8 cellular contexts compared by ENCODE assay signal in genomic region chr19:12766051-12766521, GRCh38. TPM values are rescaled to one million over a fixed set of nuclear protein-coding genes. Genes with fewer than 3 reads are reported as not detected.
A peak's percentile ranks its signal among the peaks of the same experiment; 100 is the strongest.
DNase-seq lines count a peak whose midpoint lies in the region; ATAC-seq and TF ChIP-seq lines count a peak whose summit lies in the region.

No MANE protein-coding gene starts in this region.

- ATAC-seq in right cardiac atrium (peak; percentile 86 to 91), gastrocnemius medialis (peak; percentile 85 to 88), HG02610 (IDR thresholded peaks at IDR 0.05; ENCODE audit: unreplicated experiment) (no peak)

- in situ Hi-C loops in gastrocnemius medialis (cut with MboI; ENCODE audit: low sequenced_read_pairs in 4 of 4), result loop anchor here in 3 of 4 donors (5.0 to 10.0 kb wide), 2 partner anchors 79 to 81 kb away; no protein-coding TSS in a partner anchor

- no peak overlapping the region for H3K9ac ChIP-seq in OCI-LY3 (ENCODE audit: low read length)

- no peak overlapping the region for H3K27ac ChIP-seq in OCI-LY3 (ENCODE audit: low read length)
- H3K27ac ChIP-seq in right cardiac atrium (ENCODE audit: low read length), result no peak overlapping the region
- H3K27ac ChIP-seq in gastrocnemius medialis, result peak overlapping the region; percentile 60 to 76 (median 67)

- intact Hi-C loops in right cardiac atrium (cut with DNase I), result loop anchor here in 3 of 4 donors (2.0 to 5.0 kb wide), 3 partner anchors 36 to 81 kb away; partner anchors contain the start of genes PRDX2 (in 3 of the 3) and THSD8 (in 3 of the 3)
- intact Hi-C loops in gastrocnemius medialis (cut with DNase I; ENCODE audit: low total_unique reads), result loop anchor here (1.0 kb wide), 3 partner anchors 9 to 81 kb away; partner anchors contain the start of gene HOOK2

- peak overlapping the region; percentile 84 for H3K4me2 ChIP-seq in OCI-LY3 (ENCODE audit: low read length)

- H3K9me3 ChIP-seq in OCI-LY3 (ENCODE audit: insufficient read depth, low read length) (no peaks in the 10 kb centered on the region), right cardiac atrium (ENCODE audit: control insufficient read depth, low read length) (no peaks in the 10 kb centered on the region), gastrocnemius medialis (no peaks in the 10 kb centered on the region)

- peak; percentile 20 to 56 for TF ChIP-seq POLR2A in gastrocnemius medialis (IDR thresholded peaks at IDR 0.05)

- H3K27me3 ChIP-seq in OCI-LY3 (ENCODE audit: low read depth, low read length), result no peaks in the 10 kb centered on the region
- no peaks in the 10 kb centered on the region for H3K27me3 ChIP-seq in right cardiac atrium (ENCODE audit: control insufficient read depth, insufficient read depth)
- H3K27me3 ChIP-seq in gastrocnemius medialis, result no peaks in the 10 kb centered on the region

- H3K4me1 ChIP-seq in OCI-LY3 (ENCODE audit: low read length) (peaks cover 3% of the 10 kb centered on the region; the same call in 1 of the 2 replicates), right cardiac atrium (ENCODE audit: control insufficient read depth, insufficient read depth, low read length) (no peaks in the 10 kb centered on the region), gastrocnemius medialis (peaks cover 1 to 8% of the 10 kb centered on the region in 2 donors)

- H4K20me1 ChIP-seq in OCI-LY3 (ENCODE audit: insufficient read depth, low read length), result no peaks in the 10 kb centered on the region

- peak overlapping the region; percentile 69 for H3K4me3 ChIP-seq in OCI-LY3 (ENCODE audit: low read length)
- no peak overlapping the region for H3K4me3 ChIP-seq in right cardiac atrium (ENCODE audit: low read length)
- peak overlapping the region; percentile 46 to 59 (median 56) for H3K4me3 ChIP-seq in gastrocnemius medialis

- no peak overlapping the region for H2AFZ ChIP-seq in OCI-LY3 (ENCODE audit: low read depth, low read length)

- H3K79me2 ChIP-seq in OCI-LY3 (ENCODE audit: low read length), result no peaks in the 10 kb centered on the region

- 35% methylated on average over 30 of the region's 30 CpGs for WGBS in right cardiac atrium

- H3K36me3 ChIP-seq in OCI-LY3 (replicated peaks; ENCODE audit: low read depth, low read length) (peaks cover 7% of the 10 kb centered on the region), gastrocnemius medialis (no peaks in the 10 kb centered on the region)

- TF ChIP-seq CTCF in AG09319 (IDR thresholded peaks at IDR 0.05; ENCODE audit: low read depth, low read length) (peak; percentile 83), OCI-LY3 (IDR thresholded peaks at IDR 0.05; ENCODE audit: low read depth, low read length) (peak; percentile 87), gastrocnemius medialis (IDR thresholded peaks at IDR 0.05 in 4 of 5, conservative IDR thresholded peaks at IDR 0.05 in 1 of 5) (peak; percentile 71 to 99 (median 95))

- no peak for DNase-seq in AG09319 (ENCODE audit: extremely low read depth, low read depth)
- peak; percentile 84 for DNase-seq in GM19240 (ENCODE audit: insufficient read length, low spot score)
- DNase-seq in amniotic epithelial cell (ENCODE audit: low read depth), result peak; percentile 70
- peak; percentile 79 to 96 (median 95) for DNase-seq in right cardiac atrium
- DNase-seq in gastrocnemius medialis, result peak; percentile 50 to 62
- DNase-seq in DMS79 treated with DMSO at 0.1 percent for 48 hours (lab: John Stamatoyannopoulos, UW), result no peak

RNA-seq across cellular contexts. Expression of gene HOOK2, which starts 9.3 kb away (rescaled TPM):
- 10 to 100 TPM in 2 of 4 donors, 1 to 10 TPM in 2; 9.3 to 22.9 (median 13.4) TPM for total RNA-seq in right cardiac atrium
- polyA plus RNA-seq in right cardiac atrium, result 18.0 TPM
- 10 to 100 TPM; 12.3 to 23.4 (median 17.6) TPM for total RNA-seq in gastrocnemius medialis

RNA-seq across cellular contexts. Expression of gene BEST2, which starts 14.5 kb away (rescaled TPM):
- total RNA-seq in right cardiac atrium (not detected), gastrocnemius medialis (under 1 TPM in 1 of 4 donors, not detected in 3; 0.63 TPM)
- polyA plus RNA-seq in right cardiac atrium, result not detected

RNA-seq across cellular contexts. Expression of gene JUNB, which starts 25.2 kb away (rescaled TPM):
- total RNA-seq in right cardiac atrium, result 100 to 1,000 TPM in 1 of 4 donors, 10 to 100 TPM in 3; 29.9 to 209 (median 51.9) TPM
- polyA plus RNA-seq in right cardiac atrium, result 156 TPM
- 100 to 1,000 TPM in 2 of 4 donors, 10 to 100 TPM in 2; 59.0 to 200 (median 128) TPM for total RNA-seq in gastrocnemius medialis

RNA-seq across cellular contexts. Expression of gene GET3, which starts 28.8 kb away (rescaled TPM):
- total RNA-seq in right cardiac atrium, result 10 to 100 TPM; 49.7 to 64.7 (median 58.2) TPM
- 87.2 TPM for polyA plus RNA-seq in right cardiac atrium
- total RNA-seq in gastrocnemius medialis, result 10 to 100 TPM; 52.6 to 85.1 (median 70.5) TPM

RNA-seq across cellular contexts. Expression of gene TRIR, which starts 31.6 kb away (rescaled TPM):
- total RNA-seq in right cardiac atrium (100 to 1,000 TPM; 112 to 135 (median 129) TPM), gastrocnemius medialis (100 to 1,000 TPM; 260 to 354 (median 297) TPM)
- polyA plus RNA-seq in right cardiac atrium, result 219 TPM

Comparison
In these comparisons a context has a peak if more than half of its experiments do, and no peak if none do; other contexts are left out.
1. DNase-seq: peak in GM19240 (single experiment), amniotic epithelial cell (single experiment), right cardiac atrium (3 of 3) and gastrocnemius medialis (2 of 2); none in AG09319 (single experiment) and DMS79 treated with DMSO at 0.1 percent for 48 hours (single experiment).
2. H3K27ac ChIP-seq: peak in gastrocnemius medialis (4 of 4); none in OCI-LY3 (single experiment) and right cardiac atrium (single experiment).
3. Peak in every context shown above with its lines, with median percentiles within 50 percentile points of each other: CTCF ChIP-seq.